ENCODE assay signal across 35 cellular contexts in the genomic region with DNA sequence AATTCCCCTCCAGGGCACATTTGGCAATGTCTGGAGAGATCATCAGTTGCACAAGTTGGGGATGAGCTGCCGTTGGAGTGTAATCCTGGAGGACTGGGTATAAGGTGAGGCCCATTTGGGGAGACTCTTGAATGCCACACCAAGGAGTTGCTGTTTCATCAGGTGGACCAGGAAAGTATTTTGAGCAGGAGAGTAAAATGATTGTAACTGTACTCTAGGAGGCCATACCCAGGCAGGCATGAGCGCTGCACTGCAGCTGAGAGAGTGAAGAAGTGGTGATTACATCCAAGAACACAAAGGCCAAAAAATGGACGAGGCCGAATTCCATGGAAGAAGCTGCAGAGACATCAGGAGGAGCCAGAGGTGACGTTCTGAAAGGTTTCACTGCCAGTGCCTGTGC. TPM values are rescaled to one million over a fixed set of nuclear protein-coding genes. Genes with fewer than 3 reads are reported as not detected.
"Had no signal": no experiment of that assay in that cellular context is flagged by ENCODE, and none has a peak within 500 bp of the region (broad histone marks: within the 10 kb centered on the region; RNA-seq: fewer than 3 reads in every experiment).

No MANE protein-coding gene starts in this region.

- H3K27ac Mint-ChIP-seq: activated CD4-positive, alpha-beta memory T cell treated with anti-CD3 and anti-CD28 coated beads, Interleukin-2, amount 10 ng/mL, durations not matched to agents 7 days and 5 days; activated CD4-positive, alpha-beta T cell treated with anti-CD3 and anti-CD28 coated beads for 36 hours; activated CD4-positive, alpha-beta T cell treated with anti-CD3 and anti-CD28 coated beads, Interleukin-2, amount 10 ng/mL, durations not matched to agents 7 days and 5 days; activated CD8-positive, alpha-beta memory T cell treated with anti-CD3 and anti-CD28 coated beads, Interleukin-2, amount 10 ng/mL, durations not matched to agents 7 days and 5 days; activated CD8-positive, alpha-beta T cell treated with anti-CD3 and anti-CD28 coated beads, Interleukin-2, amount 10 ng/mL, durations not matched to agents 7 days and 5 days; activated naive CD4-positive, alpha-beta T cell treated with anti-CD3 and anti-CD28 coated beads for 36 hours; activated naive CD8-positive, alpha-beta T cell treated with anti-CD3 and anti-CD28 coated beads for 36 hours; activated T-cell treated with anti-CD3 and anti-CD28 coated beads, Interleukin-2, amount 50 U/mL, for 24 hours; brain; T-helper 1 cell treated with Interleukin-12 subunit alpha and Interleukin-12 subunit beta and Interleukin-4 antibody, amounts not matched to agents 30 μg/mL and 1 μg/mL, for 36 hours; T-helper 2 cell treated with Interferon-gamma antibody and Interleukin-4, amounts not matched to agents 5 μg/mL and 100 μg/mL, for 36 hours had no signal

- H3K27ac ChIP-seq: adrenal gland, ascending aorta, breast epithelium, VCaP had no signal

- H3K4me3 Mint-ChIP-seq: activated CD4-positive, alpha-beta memory T cell treated with anti-CD3 and anti-CD28 coated beads, Interleukin-2, amount 10 ng/mL, durations not matched to agents 7 days and 5 days; activated CD4-positive, alpha-beta T cell treated with anti-CD3 and anti-CD28 coated beads for 36 hours; activated CD4-positive, alpha-beta T cell treated with anti-CD3 and anti-CD28 coated beads, Interleukin-2, amount 10 ng/mL, durations not matched to agents 7 days and 5 days; activated CD8-positive, alpha-beta memory T cell treated with anti-CD3 and anti-CD28 coated beads, Interleukin-2, amount 10 ng/mL, durations not matched to agents 7 days and 5 days; activated CD8-positive, alpha-beta T cell treated with anti-CD3 and anti-CD28 coated beads, Interleukin-2, amount 10 ng/mL, durations not matched to agents 7 days and 5 days; activated naive CD4-positive, alpha-beta T cell treated with anti-CD3 and anti-CD28 coated beads for 36 hours; activated naive CD8-positive, alpha-beta T cell treated with anti-CD3 and anti-CD28 coated beads for 36 hours; activated T-cell treated with anti-CD3 and anti-CD28 coated beads, Interleukin-2, amount 50 U/mL, for 24 hours; brain; T-helper 1 cell treated with Interleukin-12 subunit alpha and Interleukin-12 subunit beta and Interleukin-4 antibody, amounts not matched to agents 30 μg/mL and 1 μg/mL, for 36 hours; T-helper 2 cell treated with Interferon-gamma antibody and Interleukin-4, amounts not matched to agents 5 μg/mL and 100 μg/mL, for 36 hours had no signal

- H3K27me3 ChIP-seq: adrenal gland, ascending aorta, breast epithelium had no signal

- H3K4me3 ChIP-seq: adrenal gland, ascending aorta, breast epithelium had no signal

- H3K9me3 Mint-ChIP-seq: activated CD4-positive, alpha-beta memory T cell treated with anti-CD3 and anti-CD28 coated beads, Interleukin-2, amount 10 ng/mL, durations not matched to agents 7 days and 5 days; activated CD4-positive, alpha-beta T cell treated with anti-CD3 and anti-CD28 coated beads, Interleukin-2, amount 10 ng/mL, durations not matched to agents 7 days and 5 days; activated naive CD4-positive, alpha-beta T cell treated with anti-CD3 and anti-CD28 coated beads for 36 hours; activated naive CD4-positive, alpha-beta T cell treated with anti-CD3 and anti-CD28 coated beads, Interleukin-2, amount 50 U/mL, for 72 hours; activated naive CD8-positive, alpha-beta T cell treated with anti-CD3 and anti-CD28 coated beads for 36 hours; activated T-cell treated with anti-CD3 and anti-CD28 coated beads, Interleukin-2, amount 50 U/mL, for 24 hours; brain; T-helper 1 cell treated with Interleukin-12 subunit alpha and Interleukin-12 subunit beta and Interleukin-4 antibody, amounts not matched to agents 30 μg/mL and 1 μg/mL, for 36 hours; T-helper 2 cell treated with Interferon-gamma antibody and Interleukin-4, amounts not matched to agents 5 μg/mL and 100 μg/mL, for 36 hours had no signal

- H3K36me3 ChIP-seq: adrenal gland, ascending aorta, breast epithelium had no signal

- H3K27me3 Mint-ChIP-seq: activated CD4-positive, alpha-beta memory T cell treated with anti-CD3 and anti-CD28 coated beads, Interleukin-2, amount 10 ng/mL, durations not matched to agents 7 days and 5 days; activated CD4-positive, alpha-beta T cell treated with anti-CD3 and anti-CD28 coated beads for 36 hours; activated CD4-positive, alpha-beta T cell treated with anti-CD3 and anti-CD28 coated beads, Interleukin-2, amount 10 ng/mL, durations not matched to agents 7 days and 5 days; activated CD8-positive, alpha-beta memory T cell treated with anti-CD3 and anti-CD28 coated beads, Interleukin-2, amount 10 ng/mL, durations not matched to agents 7 days and 5 days; activated T-cell treated with anti-CD3 and anti-CD28 coated beads, Interleukin-2, amount 50 U/mL, for 24 hours; brain had no signal

- ATAC-seq: activated CD4-positive, alpha-beta T cell treated with anti-CD3 and anti-CD28 coated beads for 36 hours; activated CD4-positive, CD25-positive, alpha-beta regulatory T cell treated with anti-CD3 and anti-CD28 coated beads, Interleukin-2, amount 50 U/mL, for 24 hours; activated CD8-positive, alpha-beta memory T cell treated with anti-CD3 and anti-CD28 coated beads, Interleukin-2, amount 10 ng/mL, durations not matched to agents 7 days and 5 days; activated CD8-positive, alpha-beta T cell treated with anti-CD3 and anti-CD28 coated beads, Interleukin-2, amount 10 ng/mL, durations not matched to agents 7 days and 5 days; activated naive CD4-positive, alpha-beta T cell treated with anti-CD3 and anti-CD28 coated beads, Interleukin-2, amount 50 U/mL, for 72 hours had no signal

- DNase-seq: activated CD4-positive, alpha-beta memory T cell treated with anti-CD3 and anti-CD28 coated beads, Interleukin-2, amount 10 ng/mL, durations not matched to agents 7 days and 5 days; activated CD4-positive, alpha-beta T cell treated with anti-CD3 and anti-CD28 coated beads for 1 hour; activated CD4-positive, alpha-beta T cell treated with anti-CD3 and anti-CD28 coated beads for 36 hours; activated CD4-positive, alpha-beta T cell treated with anti-CD3 and anti-CD28 coated beads for 48 hours; activated CD4-positive, alpha-beta T cell treated with anti-CD3 and anti-CD28 coated beads, Interleukin-2, amount 10 ng/mL, durations not matched to agents 7 days and 5 days; activated CD4-positive, alpha-beta T cell treated with anti-CD3 and anti-CD28 coated beads, Interleukin-2, amount 50 U/mL, for 48 hours; activated CD4-positive, CD25-positive, alpha-beta regulatory T cell; activated CD8-positive, alpha-beta memory T cell treated with anti-CD3 and anti-CD28 coated beads for 24 hours; activated CD8-positive, alpha-beta memory T cell treated with anti-CD3 and anti-CD28 coated beads, Interleukin-2, amount 10 ng/mL, durations not matched to agents 7 days and 5 days; activated CD8-positive, alpha-beta memory T cell treated with anti-CD3 and anti-CD28 coated beads, Interleukin-2, amount 50 U/mL, for 48 hours; activated CD8-positive, alpha-beta T cell treated with anti-CD3 and anti-CD28 coated beads, Interleukin-2, amount 10 ng/mL, durations not matched to agents 7 days and 5 days; activated effector memory CD4-positive, alpha-beta T cell treated with anti-CD3 and anti-CD28 coated beads, Interleukin-2, amount 50 U/mL, for 16 hours; activated gamma-delta T cell treated with Interleukin-2 at 50 U/mL for 16 hours; activated naive CD4-positive, alpha-beta T cell; activated naive CD4-positive, alpha-beta T cell treated with anti-CD3 and anti-CD28 coated beads for 36 hours; activated naive CD4-positive, alpha-beta T cell treated with anti-CD3 and anti-CD28 coated beads, Interleukin-2, amount 50 U/mL, for 16 hours; activated naive CD8-positive, alpha-beta T cell treated with anti-CD3 and anti-CD28 coated beads for 36 hours; activated T-cell treated with anti-CD3 and anti-CD28 coated beads, Interleukin-2, amount 50 U/mL, for 24 hours; activated T-cell treated with anti-CD3 and anti-CD28 coated beads, Interleukin-2, amount 50 U/mL, for 48 hours; adrenal gland; amniotic stem cell; central memory CD4-positive, alpha-beta T cell; T-helper 1 cell; T-helper 2 cell; T-helper 9 cell had no signal

- H3K4me1 Mint-ChIP-seq: activated CD4-positive, alpha-beta memory T cell treated with anti-CD3 and anti-CD28 coated beads, Interleukin-2, amount 10 ng/mL, durations not matched to agents 7 days and 5 days; activated CD4-positive, alpha-beta T cell treated with anti-CD3 and anti-CD28 coated beads for 36 hours; activated CD4-positive, alpha-beta T cell treated with anti-CD3 and anti-CD28 coated beads, Interleukin-2, amount 10 ng/mL, durations not matched to agents 7 days and 5 days; activated CD8-positive, alpha-beta memory T cell treated with anti-CD3 and anti-CD28 coated beads, Interleukin-2, amount 10 ng/mL, durations not matched to agents 7 days and 5 days; activated naive CD8-positive, alpha-beta T cell treated with anti-CD3 and anti-CD28 coated beads for 36 hours; brain had no signal

- H3K36me3 Mint-ChIP-seq: activated naive CD4-positive, alpha-beta T cell treated with anti-CD3 and anti-CD28 coated beads, Interleukin-2, amount 50 U/mL, for 72 hours; brain had no signal

- H3K9me3 ChIP-seq: adrenal gland, ascending aorta, breast epithelium had no signal

- H3K4me1 ChIP-seq: adrenal gland, ascending aorta, breast epithelium had no signal

RNA-seq across cellular contexts. Expression of a gene that starts 8.8 kb away (rescaled TPM):
- total RNA-seq: activated CD4-positive, alpha-beta memory T cell treated with anti-CD3 and anti-CD28 coated beads, Interleukin-2, amount 10 ng/mL, durations not matched to agents 7 days and 5 days; activated CD4-positive, alpha-beta T cell treated with anti-CD3 and anti-CD28 coated beads for 36 hours; activated CD4-positive, alpha-beta T cell treated with anti-CD3 and anti-CD28 coated beads, Interleukin-2, amount 10 ng/mL, durations not matched to agents 7 days and 5 days; activated CD8-positive, alpha-beta memory T cell treated with anti-CD3 and anti-CD28 coated beads, Interleukin-2, amount 10 ng/mL, durations not matched to agents 7 days and 5 days; activated CD8-positive, alpha-beta T cell treated with anti-CD3 and anti-CD28 coated beads, Interleukin-2, amount 10 ng/mL, durations not matched to agents 7 days and 5 days; activated naive CD4-positive, alpha-beta T cell treated with anti-CD3 and anti-CD28 coated beads for 36 hours; activated naive CD4-positive, alpha-beta T cell treated with anti-CD3 and anti-CD28 coated beads, Interleukin-2, amount 50 U/mL, for 72 hours; activated naive CD8-positive, alpha-beta T cell treated with anti-CD3 and anti-CD28 coated beads for 36 hours; adrenal gland; ascending aorta; cardiac septum had no signal

RNA-seq across cellular contexts. Expression of a gene that starts 56.6 kb away (rescaled TPM):
- total RNA-seq: activated CD4-positive, alpha-beta memory T cell treated with anti-CD3 and anti-CD28 coated beads, Interleukin-2, amount 10 ng/mL, durations not matched to agents 7 days and 5 days; activated CD4-positive, alpha-beta T cell treated with anti-CD3 and anti-CD28 coated beads for 36 hours; activated CD4-positive, alpha-beta T cell treated with anti-CD3 and anti-CD28 coated beads, Interleukin-2, amount 10 ng/mL, durations not matched to agents 7 days and 5 days; activated CD8-positive, alpha-beta memory T cell treated with anti-CD3 and anti-CD28 coated beads, Interleukin-2, amount 10 ng/mL, durations not matched to agents 7 days and 5 days; activated CD8-positive, alpha-beta T cell treated with anti-CD3 and anti-CD28 coated beads, Interleukin-2, amount 10 ng/mL, durations not matched to agents 7 days and 5 days; activated naive CD4-positive, alpha-beta T cell treated with anti-CD3 and anti-CD28 coated beads for 36 hours; activated naive CD4-positive, alpha-beta T cell treated with anti-CD3 and anti-CD28 coated beads, Interleukin-2, amount 50 U/mL, for 72 hours; activated naive CD8-positive, alpha-beta T cell treated with anti-CD3 and anti-CD28 coated beads for 36 hours; adrenal gland; ascending aorta; breast epithelium; cardiac septum; cerebellum had no signal
- polyA plus RNA-seq: adrenal gland had no signal
